In genomic region chr2:98608962-98609604, GRCh38 we compare ENCODE assay signal across 8 cellular contexts. TPM values are rescaled to one million over a fixed set of nuclear protein-coding genes. Genes with fewer than 3 reads are reported as not detected.
A peak's percentile ranks its signal among the peaks of the same experiment; 100 is the strongest.
DNase-seq lines count a peak whose midpoint lies in the region; ATAC-seq and TF ChIP-seq lines count a peak whose summit lies in the region.

No MANE protein-coding gene starts in this region.

- H3K9me3 ChIP-seq in GM23248 (ENCODE audit: low read depth) (no peaks in the 10 kb centered on the region), endocrine pancreas (ENCODE audit: control insufficient read depth, low read length) (no peaks in the 10 kb centered on the region)

- H3K4me2 ChIP-seq in GM23248 (ENCODE audit: unreplicated experiment) = peak overlapping the region; percentile 99

- no peak for TF ChIP-seq POLR2A in GM18505 (IDR thresholded peaks at IDR 0.05; ENCODE audit: borderline replicate concordance, extremely low read depth, insufficient read depth, insufficient read length)

- H3K79me2 ChIP-seq in GM23248 (ENCODE audit: insufficient read depth) = peaks cover 93% of the 10 kb centered on the region

- H3K4me1 ChIP-seq in GM23248 (ENCODE audit: insufficient read depth) (peaks cover 27% of the 10 kb centered on the region), endocrine pancreas (ENCODE audit: control insufficient read depth, insufficient read depth, low read length) (peaks cover 23% of the 10 kb centered on the region)

- H3K27me3 ChIP-seq in GM23248 (replicated peaks; ENCODE audit: insufficient read depth) (no peaks in the 10 kb centered on the region), endocrine pancreas (ENCODE audit: control insufficient read depth, insufficient read depth, low read length) (no peaks in the 10 kb centered on the region)

- in situ Hi-C loops in GM23248 (cut with MboI) = loop anchor here (10.0 kb wide), 1 partner anchor 194 kb away; no protein-coding TSS in a partner anchor

- no peak for TF ChIP-seq CTCF in RWPE1 (conservative IDR thresholded peaks at IDR 0.05; ENCODE audit: low read depth)
- TF ChIP-seq CTCF in mesothelial cell of epicardium (IDR thresholded peaks at IDR 0.05; ENCODE audit: unreplicated experiment) = no peak

- peak overlapping the region; percentile 76 for H3K4me3 Mint-ChIP-seq in mesothelial cell of epicardium

- H3K9me3 Mint-ChIP-seq in mesothelial cell of epicardium = no peaks in the 10 kb centered on the region

- H3K4me1 Mint-ChIP-seq in mesothelial cell of epicardium = peaks cover 38% of the 10 kb centered on the region

- ATAC-seq in HG03045 (IDR thresholded peaks at IDR 0.05; ENCODE audit: unreplicated experiment) (no peak), GM18505 (IDR thresholded peaks at IDR 0.05; ENCODE audit: unreplicated experiment) (no peak)

- H2AFZ ChIP-seq in GM23248 = peak overlapping the region; percentile 97

- 1 to 2% methylated on average over 29 of the region's 29 CpGs for WGBS in GM23248 (ENCODE audit: low coverage in 1 of 2, low lambda C conversion rate in 2 of 2, missing lambda C conversion rate in 2 of 2), 2 experiments

- CTCF ChIA-PET in RWPE1 (lab: Yijun Ruan, JAX) = interaction anchor here (0.5 to 0.7 kb wide), 2 partner anchors 122 to 1388 kb away, joined by 3 to 4 read pairs; partner anchors contain the start of gene MGAT4A

- peaks cover 21% of the 10 kb centered on the region for H3K36me3 Mint-ChIP-seq in mesothelial cell of epicardium

- H3K36me3 ChIP-seq in GM23248 (ENCODE audit: low read depth) (peaks cover 18% of the 10 kb centered on the region), endocrine pancreas (ENCODE audit: control insufficient read depth, insufficient read depth, low read length) (no peaks in the 10 kb centered on the region)

- H3K4me3 ChIP-seq in GM23248 (peak overlapping the region; percentile 87), endocrine pancreas (ENCODE audit: control insufficient read depth, insufficient read depth, low read length) (peak overlapping the region; percentile 85)

- peak overlapping the region; percentile 93 for H3K27ac ChIP-seq in GM23248
- H3K27ac ChIP-seq in RWPE1 = peak overlapping the region; percentile 81

- no peaks in the 10 kb centered on the region for H3K27me3 Mint-ChIP-seq in mesothelial cell of epicardium (ENCODE audit: low read depth)

- no peaks in the 10 kb centered on the region for H3F3A ChIP-seq in GM23248 (ENCODE audit: insufficient read depth)

- no peaks in the 10 kb centered on the region for H3K9me2 ChIP-seq in GM23248 (ENCODE audit: insufficient read depth)

- POLR2A ChIA-PET in RWPE1 (lab: Yijun Ruan, JAX; ENCODE audit: low non-redundant PET) = no interaction called here

- no peaks in the 10 kb centered on the region for H4K20me1 ChIP-seq in GM23248 (ENCODE audit: insufficient read depth)

- H3K9ac ChIP-seq in GM23248 (peak overlapping the region; percentile 99), endocrine pancreas (ENCODE audit: control insufficient read depth, insufficient read depth, low read length) (peak overlapping the region; percentile 95)

- H3K27ac Mint-ChIP-seq in mesothelial cell of epicardium = peak overlapping the region; percentile 93

- DNase-seq in CD1c-positive myeloid dendritic cell (ENCODE audit: extremely low spot score) = peak; percentile 15
- peak; percentile 78 for DNase-seq in GM23248
- DNase-seq in RWPE1 (ENCODE audit: low spot score) = no peak
- DNase-seq in mesothelial cell of epicardium (ENCODE audit: low spot score in 2 of 2, unreplicated experiment in 2 of 2) = peak in 1 of 2 experiments; percentile 54
- no peak for DNase-seq in HPDE6-E6E7 (ENCODE audit: extremely low spot score)

RNA-seq across cellular contexts. Expression of gene UNC50, which starts 0.7 kb away (rescaled TPM):
- total RNA-seq in GM23248 (2014; rRNA removed; shearing (Covaris generic)) = 46.0 and 71.8 TPM in 2 replicates
- 80.5 and 88.6 TPM in 2 replicates for polyA plus RNA-seq in GM23248 (2016; fragmentation: Nextera tagmentation; extraction: Ambion mirVana)
- 43.9 to 45.0 TPM (median 44.6 TPM) in 3 replicates for total RNA-seq in mesothelial cell of epicardium

RNA-seq across cellular contexts. Expression of gene COA5, which starts 0.8 kb away (rescaled TPM):
- total RNA-seq in GM23248 (2014; rRNA removed; shearing (Covaris generic)) = 23.8 and 32.7 TPM in 2 replicates
- polyA plus RNA-seq in GM23248 (2016; fragmentation: Nextera tagmentation; extraction: Ambion mirVana) = 38.2 and 42.0 TPM in 2 replicates
- total RNA-seq in mesothelial cell of epicardium = 39.0 to 41.8 TPM (median 39.3 TPM) in 3 replicates

Comparison
In these comparisons a context has a peak if more than half of its experiments do, and no peak if none do; other contexts are left out.
1. DNase-seq: peak in CD1c-positive myeloid dendritic cell (single experiment) and GM23248 (single experiment); none in RWPE1 (single experiment) and HPDE6-E6E7 (single experiment).